23 cellular contexts compared by ENCODE assay signal in the genomic region with DNA sequence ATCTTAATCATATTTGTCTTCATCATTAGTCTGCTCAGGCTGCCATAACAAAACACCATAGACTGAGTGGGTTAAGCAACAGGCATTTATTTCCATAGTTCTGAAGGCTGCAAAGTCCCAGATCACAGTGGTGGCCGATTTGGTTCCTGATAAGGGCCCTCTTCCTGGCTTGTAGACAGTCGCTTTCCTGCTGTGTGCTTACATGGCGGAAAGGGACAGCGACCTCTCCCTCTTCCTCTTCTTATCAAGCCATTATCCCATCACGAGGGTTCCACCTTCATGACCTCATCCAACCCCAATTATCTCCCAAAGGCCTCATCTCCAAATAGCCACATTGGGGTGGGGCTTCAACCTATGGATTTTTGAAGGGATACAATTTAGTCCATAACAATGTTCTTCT.
"Had no signal": no experiment of that assay in that cellular context is flagged by ENCODE, and none has a peak within 500 bp of the region (broad histone marks: within the 10 kb centered on the region; RNA-seq: fewer than 3 reads in every experiment).

No MANE protein-coding gene starts in this region.

- H3K36me3 Mint-ChIP-seq: immature natural killer cell; mesothelial cell of epicardium; naive B cell; natural killer cell treated with Interleukin-12 subunit alpha and Interleukin-12 subunit beta and Interleukin-15 and Interleukin-18, amount 100 ng/mL, for 72 hours; stimulated activated effector memory CD8-positive, alpha-beta T cell treated with anti-CD3 and anti-CD28 coated beads, Interleukin-12 subunit alpha, Interleukin-12 subunit beta, amount 100 ng/mL, for 72 hours had no signal

- H3K36me3 ChIP-seq: lower lobe of right lung, neutrophil, stomach, thyroid gland had no signal

- H3K27ac ChIP-seq: lower lobe of right lung, neutrophil, parathyroid adenoma, stomach, thyroid gland had no signal

- H3K27me3 ChIP-seq: thyroid gland had no signal

- DNase-seq: cortex of kidney; hypothalamus; immature natural killer cell; islet precursor cell; left ventricle myocardium superior; lower lobe of right lung; mucosa of descending colon; naive B cell; stimulated activated CD4-positive, alpha-beta T cell treated with anti-CD3 and anti-CD28 coated beads, Interleukin-2, amount 100 ng/mL, for 24 hours; stimulated activated CD4-positive, alpha-beta T cell treated with anti-CD3 and anti-CD28 coated beads, Interleukin-4, amount 100 ng/mL, for 24 hours; stimulated activated naive CD4-positive, alpha-beta T cell treated with Interleukin-2 at 50 U/mL for 16 hours; stomach; thyroid gland; trophoblast cell had no signal

- H3K4me3 ChIP-seq: lower lobe of right lung, mucosa of descending colon, smooth muscle cell, stomach, thyroid gland had no signal

- H3K4me1 Mint-ChIP-seq: immature natural killer cell; naive B cell; neural crest cell; stimulated activated effector memory CD8-positive, alpha-beta T cell treated with anti-CD3 and anti-CD28 coated beads, Interleukin-12 subunit alpha, Interleukin-12 subunit beta, amount 100 ng/mL, for 72 hours had no signal

- H3K4me1 ChIP-seq: lower lobe of right lung, stomach, thyroid gland had no signal

- H3K4me3 Mint-ChIP-seq: immature natural killer cell; mesothelial cell of epicardium; naive B cell; natural killer cell treated with Interleukin-12 subunit alpha and Interleukin-12 subunit beta and Interleukin-15 and Interleukin-18, amount 100 ng/mL, for 72 hours; neural crest cell; stimulated activated effector memory CD8-positive, alpha-beta T cell treated with anti-CD3 and anti-CD28 coated beads, Interleukin-12 subunit alpha, Interleukin-12 subunit beta, amount 100 ng/mL, for 72 hours had no signal

- H3K9me3 Mint-ChIP-seq: immature natural killer cell; mesothelial cell of epicardium; natural killer cell treated with Interleukin-12 subunit alpha and Interleukin-12 subunit beta and Interleukin-15 and Interleukin-18, amount 100 ng/mL, for 72 hours; neural crest cell; stimulated activated effector memory CD8-positive, alpha-beta T cell treated with anti-CD3 and anti-CD28 coated beads, Interleukin-12 subunit alpha, Interleukin-12 subunit beta, amount 100 ng/mL, for 72 hours had no signal

- ATAC-seq: left ventricle myocardium superior; lower lobe of right lung; mucosa of descending colon; natural killer cell treated with Interleukin-12 subunit alpha and Interleukin-12 subunit beta and Interleukin-15 and Interleukin-18, amount 100 ng/mL, for 72 hours; sciatic nerve; stimulated activated effector memory CD8-positive, alpha-beta T cell treated with anti-CD3 and anti-CD28 coated beads, Interleukin-12 subunit alpha, Interleukin-12 subunit beta, amount 100 ng/mL, for 72 hours had no signal

- H3K9me3 ChIP-seq: lower lobe of right lung, mucosa of descending colon, neutrophil, stomach, thyroid gland had no signal

- H3K27ac Mint-ChIP-seq: immature natural killer cell; mesothelial cell of epicardium; natural killer cell treated with Interleukin-12 subunit alpha and Interleukin-12 subunit beta and Interleukin-15 and Interleukin-18, amount 100 ng/mL, for 72 hours; progenitor cell of endocrine pancreas; stimulated activated effector memory CD8-positive, alpha-beta T cell treated with anti-CD3 and anti-CD28 coated beads, Interleukin-12 subunit alpha, Interleukin-12 subunit beta, amount 100 ng/mL, for 72 hours had no signal
